In genomic region chr3:52402101-52402521, GRCh38 we compare ENCODE assay signal across 11 cellular contexts. TPM values are rescaled to one million over a fixed set of nuclear protein-coding genes. Genes with fewer than 3 reads are reported as not detected.
"Had no signal": no experiment of that assay in that cellular context is flagged by ENCODE, and none has a peak within 500 bp of the region (broad histone marks: within the 10 kb centered on the region; RNA-seq: fewer than 3 reads in every experiment).

No MANE protein-coding gene starts in this region.

- H3K4me3 Mint-ChIP-seq: activated naive CD8-positive, alpha-beta T cell treated with anti-CD3 and anti-CD28 coated beads for 36 hours; nephron had no signal

- H3K27me3 ChIP-seq: ascending aorta, esophagus muscularis mucosa, uterus had no signal

- H3K9me3 Mint-ChIP-seq: activated naive CD8-positive, alpha-beta T cell treated with anti-CD3 and anti-CD28 coated beads for 36 hours; nephron had no signal

- H3K4me1 Mint-ChIP-seq: nephron had no signal

- DNase-seq: activated CD4-positive, alpha-beta T cell treated with anti-CD3 and anti-CD28 coated beads for 1 hour; activated gamma-delta T cell treated with Interleukin-2 at 50 U/mL for 16 hours; activated naive CD8-positive, alpha-beta T cell treated with anti-CD3 and anti-CD28 coated beads for 36 hours; mesenchymal stem cell; stimulated activated CD4-positive, alpha-beta T cell treated with anti-CD3 and anti-CD28 coated beads, Interleukin-4, amount 100 ng/mL, for 4 hours; T-helper 9 cell; uterus had no signal

- H3K27ac Mint-ChIP-seq: activated naive CD8-positive, alpha-beta T cell treated with anti-CD3 and anti-CD28 coated beads for 36 hours; nephron had no signal

- H3K4me3 ChIP-seq: ascending aorta, esophagus muscularis mucosa, uterus had no signal

- H3K4me1 ChIP-seq: ascending aorta, uterus had no signal

- H3K27ac ChIP-seq: ascending aorta, esophagus muscularis mucosa, uterus had no signal

- H3K9me3 ChIP-seq: ascending aorta, esophagus muscularis mucosa, uterus had no signal

- H3K36me3 ChIP-seq: uterus had no signal

- H3K27me3 Mint-ChIP-seq: activated naive CD8-positive, alpha-beta T cell treated with anti-CD3 and anti-CD28 coated beads for 36 hours had no signal

RNA-seq across cellular contexts. Expression of gene PHF7, which starts 8.3 kb away (rescaled TPM):
- total RNA-seq: ascending aorta had no signal

RNA-seq across cellular contexts. Expression of gene SEMA3G, which starts 42.8 kb away (rescaled TPM):
- total RNA-seq: fibroblast of villous mesenchyme had no signal
